In genomic region chr2:102142829-102143449, GRCh38 we compare ENCODE assay signal across 8 cellular contexts. TPM values are rescaled to one million over a fixed set of nuclear protein-coding genes. Genes with fewer than 3 reads are reported as not detected.
DNase-seq lines count a peak whose midpoint lies in the region; ATAC-seq lines count a peak whose summit lies in the region.

No MANE protein-coding gene starts in this region.

- H3K4me3 ChIP-seq in right cardiac atrium (ENCODE audit: low read length) (peak overlapping the region; percentile 49), skeletal muscle cell (ENCODE audit: low read depth, low read length) (peak overlapping the region; percentile 65)

- DNase-seq in HCEC 1CT: peak; percentile 42
- DNase-seq in right cardiac atrium: peak in 1 of 3 donors; percentile 34
- DNase-seq in skeletal muscle cell (ENCODE audit: low read depth): no peak
- DNase-seq in inferior parietal cortex (ENCODE audit: extremely low spot score): no peak

- peaks cover 14% of the 10 kb centered on the region for H3K9me3 Mint-ChIP-seq in activated T-helper 17 cell treated with anti-CD3 and anti-CD28 coated beads, Interleukin-2, amount 50 U/mL, for 72 hours

- peak overlapping the region; percentile 93 for H3K27ac Mint-ChIP-seq in activated T-helper 17 cell treated with anti-CD3 and anti-CD28 coated beads, Interleukin-2, amount 50 U/mL, for 72 hours

- peak; percentile 11 for ATAC-seq in activated T-helper 17 cell treated with anti-CD3 and anti-CD28 coated beads, Interleukin-2, amount 50 U/mL, for 72 hours (replicated peaks)
- peak in 1 of 2 donors; percentile 1 for ATAC-seq in right cardiac atrium
- no peak for ATAC-seq in HG03280 (IDR thresholded peaks at IDR 0.05; ENCODE audit: unreplicated experiment)
- ATAC-seq in HG03457 (IDR thresholded peaks at IDR 0.05; ENCODE audit: unreplicated experiment): no peak
- no peak for ATAC-seq in GM19328 (IDR thresholded peaks at IDR 0.05; ENCODE audit: unreplicated experiment)

- WGBS in right cardiac atrium: 6% methylated on average over 42 of the region's 42 CpGs

- H3K27me3 ChIP-seq in right cardiac atrium (ENCODE audit: control insufficient read depth, insufficient read depth): no peaks in the 10 kb centered on the region

- H3K4me1 ChIP-seq in right cardiac atrium (ENCODE audit: control insufficient read depth, insufficient read depth, low read length): peaks cover 9% of the 10 kb centered on the region

- H3K4me3 Mint-ChIP-seq in activated T-helper 17 cell treated with anti-CD3 and anti-CD28 coated beads, Interleukin-2, amount 50 U/mL, for 72 hours: peak overlapping the region; percentile 92

- no peaks in the 10 kb centered on the region for H3K27me3 Mint-ChIP-seq in activated T-helper 17 cell treated with anti-CD3 and anti-CD28 coated beads, Interleukin-2, amount 50 U/mL, for 72 hours

- no peaks in the 10 kb centered on the region for H3K9me3 ChIP-seq in right cardiac atrium (ENCODE audit: control insufficient read depth, low read length)

- peaks cover 90% of the 10 kb centered on the region for H3K36me3 Mint-ChIP-seq in activated T-helper 17 cell treated with anti-CD3 and anti-CD28 coated beads, Interleukin-2, amount 50 U/mL, for 72 hours (ENCODE audit: low read depth)

- H3K27ac ChIP-seq in right cardiac atrium (ENCODE audit: low read length): peak overlapping the region; percentile 70

- intact Hi-C loops in right cardiac atrium (cut with DNase I): loop anchor here in 2 of 4 donors (5.0 to 10.0 kb wide), 2 partner anchors 41 to 68 kb away; no protein-coding TSS in a partner anchor

- peaks cover 47% of the 10 kb centered on the region for H3K4me1 Mint-ChIP-seq in activated T-helper 17 cell treated with anti-CD3 and anti-CD28 coated beads, Interleukin-2, amount 50 U/mL, for 72 hours

RNA-seq across cellular contexts. Expression of gene IL1R1, which starts 0.4 kb away (rescaled TPM):
- 10 to 100 TPM; 41.7 to 68.1 TPM for total RNA-seq in activated T-helper 17 cell treated with anti-CD3 and anti-CD28 coated beads, Interleukin-2, amount 50 U/mL, for 72 hours
- total RNA-seq in right cardiac atrium: 100 to 1,000 TPM in 1 of 4 donors, 10 to 100 TPM in 3; 43.2 to 111 (median 60.7) TPM
- polyA plus RNA-seq in right cardiac atrium: 32.2 TPM

RNA-seq across cellular contexts. Expression of gene IL1RL2, which starts 43.9 kb away (rescaled TPM):
- total RNA-seq in activated T-helper 17 cell treated with anti-CD3 and anti-CD28 coated beads, Interleukin-2, amount 50 U/mL, for 72 hours: 1 to 10 TPM in 1 of 2 donors, under 1 TPM in 1; 0.41 to 2.7 TPM
- total RNA-seq in right cardiac atrium: under 1 TPM; 0.14 to 0.46 (median 0.36) TPM
- 0.07 TPM for polyA plus RNA-seq in right cardiac atrium
